In the genomic region with DNA sequence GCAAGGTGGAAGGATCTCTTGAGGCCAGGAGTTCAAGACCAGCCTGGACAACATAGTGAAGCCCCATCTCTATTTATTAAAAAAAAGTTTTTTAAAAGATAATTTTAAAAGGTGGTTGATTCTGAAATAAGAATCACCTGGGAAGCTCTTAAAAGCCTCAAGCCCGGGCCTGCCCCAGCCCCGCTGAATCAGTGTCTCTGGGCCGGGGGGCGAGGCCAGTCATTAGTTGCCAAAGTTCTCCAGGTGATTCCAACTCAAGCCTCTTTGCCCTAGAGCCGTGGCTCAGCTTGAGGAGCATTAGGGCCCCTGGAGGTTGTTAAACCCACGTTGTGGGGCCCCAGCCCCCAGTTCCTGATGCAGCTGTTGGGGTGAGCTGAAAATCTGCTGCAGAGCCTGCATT, we compare ENCODE assay signal across 29 cellular contexts. TPM values are rescaled to one million over a fixed set of nuclear protein-coding genes. Genes with fewer than 3 reads are reported as not detected.
"Had no signal": no experiment of that assay in that cellular context is flagged by ENCODE, and none has a peak within 500 bp of the region (broad histone marks: within the 10 kb centered on the region; RNA-seq: fewer than 3 reads in every experiment).

No MANE protein-coding gene starts in this region.

- H3K4me1 ChIP-seq: body of pancreas, esophagus squamous epithelium had no signal

- ATAC-seq: activated CD4-positive, CD25-positive, alpha-beta regulatory T cell treated with anti-CD3 and anti-CD28 coated beads, Interleukin-2, amount 50 U/mL, for 24 hours; activated CD8-positive, alpha-beta T cell treated with anti-CD3 and anti-CD28 coated beads for 36 hours; activated T-cell treated with anti-CD3 and anti-CD28 coated beads, Interleukin-2, amount 50 U/mL, for 4 hours; activated T-helper 17 cell treated with anti-CD3 and anti-CD28 coated beads, Interleukin-2, amount 50 U/mL, for 72 hours; body of pancreas; effector memory CD8-positive, alpha-beta T cell; T-helper 17 cell had no signal

- H3K36me3 ChIP-seq: esophagus squamous epithelium, WERI-Rb-1 had no signal

- DNase-seq: activated B cell treated with CpG ODN at 0.5 μM for 24 hours; activated CD4-positive, alpha-beta T cell treated with anti-CD3 and anti-CD28 coated beads for 48 hours; activated CD4-positive, alpha-beta T cell treated with anti-CD3 and anti-CD28 coated beads, Interleukin-2, amount 50 U/mL, for 1 hour; activated CD4-positive, alpha-beta T cell treated with anti-CD3 and anti-CD28 coated beads, Interleukin-2, amount 50 U/mL, for 48 hours; activated CD8-positive, alpha-beta memory T cell treated with anti-CD3 and anti-CD28 coated beads for 24 hours; activated CD8-positive, alpha-beta T cell treated with anti-CD3 and anti-CD28 coated beads for 36 hours; activated effector memory CD4-positive, alpha-beta T cell treated with Interleukin-2 at 50 U/mL for 16 hours; activated gamma-delta T cell treated with Interleukin-2 at 50 U/mL for 16 hours; activated naive CD4-positive, alpha-beta T cell treated with anti-CD3 and anti-CD28 coated beads, Interleukin-2, amount 50 U/mL, for 16 hours; activated naive CD4-positive, alpha-beta T cell treated with Interleukin-2 at 50 U/mL for 16 hours; activated T-cell treated with anti-CD3 and anti-CD28 coated beads, Interleukin-2, amount 50 U/mL, for 4 hours; amniotic stem cell; aorta; body of pancreas; cortex of kidney; dermis blood vessel endothelial cell; effector CD4-positive, alpha-beta T cell; effector memory CD8-positive, alpha-beta T cell; esophagus squamous epithelium; head of caudate nucleus; T-helper 1 cell; T-helper 17 cell; T1000; WERI-Rb-1 had no signal

- H3K27me3 ChIP-seq: body of pancreas had no signal

- H3K4me3 ChIP-seq: body of pancreas, esophagus squamous epithelium had no signal

- H3K27ac ChIP-seq: body of pancreas, epithelial cell of prostate, esophagus squamous epithelium, WERI-Rb-1 had no signal

- H3K9me3 ChIP-seq: body of pancreas had no signal

RNA-seq across cellular contexts. Expression of gene JPH3, which starts 24.6 kb away (rescaled TPM):
- total RNA-seq: activated B cell treated with CpG ODN at 0.5 μM for 24 hours; activated T-cell treated with anti-CD3 and anti-CD28 coated beads, Interleukin-2, amount 50 U/mL, for 4 hours; body of pancreas; fibroblast of lung; fibroblast of villous mesenchyme had no signal
- polyA plus RNA-seq: aorta had no signal
